In genomic region chr12:76033116-76034001, GRCh38 we compare ENCODE assay signal across 8 cellular contexts. TPM values are rescaled to one million over a fixed set of nuclear protein-coding genes. Genes with fewer than 3 reads are reported as not detected.
DNase-seq lines count a peak whose midpoint lies in the region; ATAC-seq and TF ChIP-seq lines count a peak whose summit lies in the region.
"Had no signal": no experiment of that assay in that cellular context is flagged by ENCODE, and none has a peak within 500 bp of the region (broad histone marks: within the 10 kb centered on the region; RNA-seq: fewer than 3 reads in every experiment).

No MANE protein-coding gene starts in this region.

- H3K36me3 Mint-ChIP-seq in H9 (ENCODE audit: insufficient read depth in 1 of 3, low read depth in 3 of 3) = peaks cover 4 to 28% (median 20%) of the 10 kb centered on the region in 3 experiments; a peak in 4 of 7 replicates

- no peaks in the 10 kb centered on the region for H4K20me1 ChIP-seq in H9 (ENCODE audit: control insufficient read depth, insufficient read depth, insufficient read length)

- H3K27ac ChIP-seq in H9 (ENCODE audit: insufficient read length, low read depth, low read length) (peak overlapping the region; percentile 87), foreskin keratinocyte (peak overlapping the region; percentile 88), WERI-Rb-1 (no peak overlapping the region)

- H3K27me3 ChIP-seq in H9 (ENCODE audit: insufficient read depth, low read length) (no peaks in the 10 kb centered on the region), foreskin keratinocyte (no peaks in the 10 kb centered on the region), WERI-Rb-1 (ENCODE audit: insufficient read depth, low read depth, severe bottlenecking) (no peaks in the 10 kb centered on the region)

- H3K79me1 ChIP-seq in H9 (ENCODE audit: insufficient read depth, low read depth, low read length, poor library complexity, severe bottlenecking) = no peaks in the 10 kb centered on the region

- no peak overlapping the region for H4K5ac ChIP-seq in H9 (ENCODE audit: insufficient read length, low read depth, low read length)

- no peak overlapping the region for H3K4ac ChIP-seq in H9 (ENCODE audit: low read depth, low read length)

- H2BK5ac ChIP-seq in H9 (ENCODE audit: insufficient read length, low read length) = no peak overlapping the region

- peaks cover 38% of the 10 kb centered on the region in 2 experiments for H3K4me1 Mint-ChIP-seq in H9

- H4K8ac ChIP-seq in H9 (replicated peaks; ENCODE audit: insufficient read length, low read depth, low read length) = no peak overlapping the region

- ATAC-seq in foreskin keratinocyte = no peak

- H3K23ac ChIP-seq in H9 (ENCODE audit: insufficient read length, low read depth, low read length) = no peak overlapping the region

- no peak overlapping the region for H3K56ac ChIP-seq in H9 (ENCODE audit: insufficient read length, low read depth, low read length)

- H4K91ac ChIP-seq in H9 (ENCODE audit: insufficient read length, low read depth, low read length) = no peak overlapping the region

- H3K9me3 ChIP-seq in H9 (ENCODE audit: control insufficient read depth, low read depth, low read length) (no peaks in the 10 kb centered on the region), WERI-Rb-1 (ENCODE audit: severe bottlenecking) (no peaks in the 10 kb centered on the region)

- no CpG with 5 or more reads among the region's 4 CpGs for WGBS in H9 (ENCODE audit: extremely low coverage, insufficient read length, low lambda C conversion rate)

- no peak overlapping the region for H2BK20ac ChIP-seq in H9 (ENCODE audit: low read depth, low read length, poor library complexity, severe bottlenecking)

- H2AK5ac ChIP-seq in H9 (ENCODE audit: insufficient read length, low read length) = no peak overlapping the region

- H3K4me1 ChIP-seq in H9 (ENCODE audit: insufficient read depth, low read length) = peaks cover 8% of the 10 kb centered on the region; the same call in 1 of the 2 replicates
- H3K4me1 ChIP-seq in foreskin keratinocyte = peaks cover 20% of the 10 kb centered on the region

- no peak overlapping the region for H2BK15ac ChIP-seq in H9 (ENCODE audit: low read depth, low read length)

- H3K14ac ChIP-seq in H9 (ENCODE audit: insufficient read depth, low read length) = no peak overlapping the region

- H3K23me2 ChIP-seq in H9 (ENCODE audit: insufficient read length, low read depth, low read length, poor library complexity, severe bottlenecking) = peaks cover 9% of the 10 kb centered on the region

- peak overlapping the region; percentile 97 for H3K4me2 ChIP-seq in H9 (ENCODE audit: insufficient read depth, insufficient read length, low read length)

- DNase-seq in H9 = no peak
- DNase-seq in foreskin keratinocyte = no peak
- no peak for DNase-seq in skeletal muscle cell (ENCODE audit: low read depth)
- no peak for DNase-seq in GM19240 (ENCODE audit: insufficient read length, low spot score)
- DNase-seq in nucleus accumbens (lab: John Stamatoyannopoulos, UW) = no peak
- DNase-seq in WERI-Rb-1 = no peak
- DNase-seq: activated gamma-delta T cell treated with Interleukin-2 at 50 U/mL for 16 hours had no signal

- no peaks in the 10 kb centered on the region; a peak in 1 of 5 replicates for H3K9me3 Mint-ChIP-seq in H9

- no peak overlapping the region for H2AFZ ChIP-seq in H9 (ENCODE audit: low read length)

- H3K4me3 ChIP-seq in WI38 (ENCODE audit: low read depth, low read length) (peak overlapping the region; percentile 97), skeletal muscle cell (ENCODE audit: low read depth, low read length) (peak overlapping the region; percentile 68), WERI-Rb-1 (ENCODE audit: low read depth, low read length) (no peak overlapping the region)

- peaks cover 3% of the 10 kb centered on the region for H3K27me3 Mint-ChIP-seq in H9 (ENCODE audit: low read depth)

- H2BK120ac ChIP-seq in H9 (ENCODE audit: low read depth, low read length, poor library complexity, severe bottlenecking) = no peak overlapping the region

- peaks cover 29% of the 10 kb centered on the region for H3K36me3 ChIP-seq in WERI-Rb-1

- no peak overlapping the region for H3K18ac ChIP-seq in H9 (ENCODE audit: insufficient read length, low read depth, low read length)

- peak overlapping the region; percentile 83 for H3K9ac ChIP-seq in H9 (ENCODE audit: extremely low read depth, insufficient read length, low read length)

- no peak overlapping the region for H2BK12ac ChIP-seq in H9 (ENCODE audit: insufficient read length, low read depth, low read length)

- peak overlapping the region; percentile 93 to 99 (median 99); a peak in 4 of 7 replicates for H3K27ac Mint-ChIP-seq in H9

- H3T11ph ChIP-seq in H9 (ENCODE audit: low read length) = no peak overlapping the region

- peaks cover 11% of the 10 kb centered on the region; the same call in 1 of the 2 replicates for H3K79me2 ChIP-seq in H9 (ENCODE audit: insufficient read depth, low read length)

- H3K4me3 Mint-ChIP-seq in H9 = peak overlapping the region; percentile 98 to 99

- TF ChIP-seq CTCF in H9 (conservative IDR thresholded peaks at IDR 0.05) (no peak), WI38 (IDR thresholded peaks at IDR 0.05; ENCODE audit: low read depth, low read length) (no peak), foreskin keratinocyte (conservative IDR thresholded peaks at IDR 0.05) (no peak), WERI-Rb-1 (IDR thresholded peaks at IDR 0.05; ENCODE audit: low read depth, low read length) (no peak)

RNA-seq across cellular contexts. Expression of gene PHLDA1, which starts 1.8 kb away (rescaled TPM):
- total RNA-seq in H9 (2021) = 106 TPM in 2 replicates
- total RNA-seq in foreskin keratinocyte = 126 and 138 TPM in 2 replicates
- polyA plus RNA-seq in foreskin keratinocyte = 80.4 and 82.7 TPM in 2 replicates

RNA-seq across cellular contexts. Expression of gene NAP1L1, which starts 51.1 kb away (rescaled TPM):
- 988 and 1,012 TPM in 2 replicates for total RNA-seq in H9 (2021)
- 423 and 448 TPM in 2 replicates for total RNA-seq in foreskin keratinocyte
- 359 and 389 TPM in 2 replicates for polyA plus RNA-seq in foreskin keratinocyte
